In genomic region chr12:45296046-45296586, GRCh38 we compare ENCODE assay signal across 15 cellular contexts.
DNase-seq lines count a peak whose midpoint lies in the region; ATAC-seq, FAIRE-seq and TF ChIP-seq lines count a peak whose summit lies in the region.
"Had no signal": no experiment of that assay in that cellular context is flagged by ENCODE, and none has a peak within 500 bp of the region (broad histone marks: within the 10 kb centered on the region; RNA-seq: fewer than 3 reads in every experiment).

No MANE protein-coding gene starts in this region.

- no peak overlapping the region for H3K4me3 Mint-ChIP-seq in astrocyte (ENCODE audit: unreplicated experiment)
- H3K4me3 Mint-ChIP-seq in chondrocyte (ENCODE audit: unreplicated experiment) = no peak overlapping the region

- H3K27ac Mint-ChIP-seq in astrocyte (ENCODE audit: unreplicated experiment) = no peak overlapping the region
- H3K27ac Mint-ChIP-seq in chondrocyte (ENCODE audit: unreplicated experiment) = no peak overlapping the region

- 79% methylated on average over 7 of the region's 7 CpGs for WGBS in HepG2 (ENCODE audit: low lambda C conversion rate)

- peak; percentile 9 for FAIRE-seq in astrocyte (lab: Jason Lieb, UNC)
- no peak for FAIRE-seq in HepG2 (lab: Jason Lieb, UNC)
- FAIRE-seq: RCC 7860 had no signal

- H3K27me3 ChIP-seq in astrocyte (ENCODE audit: insufficient read depth, low read length) = no peaks in the 10 kb centered on the region
- H3K27me3 ChIP-seq in HepG2 (ENCODE audit: control insufficient read depth in 1 of 2, insufficient read depth in 2 of 2, low read length in 2 of 2) = no peaks in the 10 kb centered on the region
- H3K27me3 ChIP-seq in gastrocnemius medialis = no peaks in the 10 kb centered on the region

- TF ChIP-seq RAD21 in HepG2 (CRISPR knock-in tag; IDR thresholded peaks at IDR 0.05) = no peak

- CTCF ChIA-PET in HEK293 (lab: Yijun Ruan, JAX) = interaction anchor here (0.6 to 0.7 kb wide), 2 partner anchors 8 to 92 kb away, joined by 3 to 4 read pairs; no protein-coding TSS in a partner anchor
- CTCF ChIA-PET in HepG2 (lab: Yijun Ruan, JAX; ENCODE audit: low intra/inter-chr PET ratio, low total read pairs) = no interaction called here

- TF ChIP-seq POLR2A in HepG2 (IDR thresholded peaks at IDR 0.05; ENCODE audit: insufficient read depth in 1 of 2, low read depth in 2 of 2, low read length in 2 of 2) (no peak), gastrocnemius medialis (IDR thresholded peaks at IDR 0.05) (no peak)

- H2AFZ ChIP-seq in astrocyte (ENCODE audit: low read depth, low read length) (no peak overlapping the region), HepG2 (ENCODE audit: low read length) (no peak overlapping the region)

- TF ChIP-seq EP300 in HepG2 (IDR thresholded peaks at IDR 0.05; ENCODE audit: low read depth in 2 of 2, low read length in 2 of 2) (no peak), HepG2 (CRISPR knock-in tag; IDR thresholded peaks at IDR 0.05; ENCODE audit: borderline replicate concordance) (no peak)

- no peak overlapping the region for H3K9ac ChIP-seq in astrocyte (ENCODE audit: low read length)
- no peak overlapping the region for H3K9ac ChIP-seq in HepG2 (ENCODE audit: insufficient read depth, low read depth, low read length)

- H3K9me3 Mint-ChIP-seq in astrocyte (ENCODE audit: unreplicated experiment) (no peaks in the 10 kb centered on the region), chondrocyte (ENCODE audit: low read depth) (no peaks in the 10 kb centered on the region)

- H3K27me3 Mint-ChIP-seq in astrocyte (ENCODE audit: low read depth, unreplicated experiment) = no peaks in the 10 kb centered on the region
- no peaks in the 10 kb centered on the region for H3K27me3 Mint-ChIP-seq in chondrocyte (ENCODE audit: low read depth)

- H3K79me2 ChIP-seq in astrocyte (ENCODE audit: insufficient read depth, low read length) (peaks cover 61% of the 10 kb centered on the region), HepG2 (ENCODE audit: insufficient read depth, low read length) (peaks cover 5% of the 10 kb centered on the region)

- H3K27ac ChIP-seq in HEK293 (ENCODE audit: extremely low read depth, low read depth, low read length) (no peak overlapping the region), astrocyte (ENCODE audit: low read depth, low read length) (no peak overlapping the region), HepG2 (ENCODE audit: extremely low read length, insufficient read depth, low read length) (no peak overlapping the region), gastrocnemius medialis (peak overlapping the region; percentile 65 to 93 (median 90))

- H4K20me1 ChIP-seq in astrocyte (ENCODE audit: insufficient read depth, low read length) (peaks cover 5% of the 10 kb centered on the region), HepG2 (ENCODE audit: insufficient read depth, low read length) (peaks cover 3% of the 10 kb centered on the region; the same call in 1 of the 2 replicates)

- POLR2A ChIA-PET in HEK293 (lab: Yijun Ruan, JAX) = no interaction called here
- POLR2A ChIA-PET in HepG2 (lab: Yijun Ruan, JAX) = no interaction called here

- intact Hi-C loops in HepG2 (cut with micrococcal nuclease; ENCODE audit: unreplicated experiment) = no loop called here
- intact Hi-C loops in gastrocnemius medialis (cut with DNase I; ENCODE audit: low total_unique reads) = loop anchor here (5.0 kb wide), 1 partner anchor 41 kb away; no protein-coding TSS in a partner anchor

- no peak for TF ChIP-seq CTCF in HEK293 (tag by site-specific recombination; IDR thresholded peaks at IDR 0.05)
- TF ChIP-seq CTCF in astrocyte (IDR thresholded peaks at IDR 0.05; ENCODE audit: insufficient read depth, low read depth, low read length) = no peak
- no peak for TF ChIP-seq CTCF in HepG2 (CRISPR knock-in tag; IDR thresholded peaks at IDR 0.05)
- no peak for TF ChIP-seq CTCF in gastrocnemius medialis (IDR thresholded peaks at IDR 0.05 in 4 of 5, conservative IDR thresholded peaks at IDR 0.05 in 1 of 5)
- no peak for TF ChIP-seq CTCF in chondrocyte (IDR thresholded peaks at IDR 0.05)

- BruUV-seq in HepG2 (replicated peaks; lab: Mats Ljungman, UMichigan) = no TSS peak

- H3K4me1 ChIP-seq in HEK293 (ENCODE audit: control insufficient read depth, insufficient read depth, low read length) (peaks cover 31% of the 10 kb centered on the region), astrocyte (ENCODE audit: insufficient read depth, low read length) (peaks cover 10% of the 10 kb centered on the region), HepG2 (ENCODE audit: insufficient read depth, low read length) (no peaks in the 10 kb centered on the region), gastrocnemius medialis (peaks cover 69 to 70% of the 10 kb centered on the region in 2 donors)

- no peak for DNase-seq in astrocyte (ENCODE audit: low read depth)
- peak; percentile 15 for DNase-seq in HepG2 (ENCODE audit: low spot score)
- DNase-seq in gastrocnemius medialis = no peak
- no peak for DNase-seq in effector CD8-positive, alpha-beta T cell (lab: John Stamatoyannopoulos, UW)
- DNase-seq in DMS 273 (lab: John Stamatoyannopoulos, UW; ENCODE audit: unreplicated experiment) = no peak
- DNase-seq in chondrocyte (ENCODE audit: low spot score) = no peak
- DNase-seq: COR-L47, H7, NCI-H1436 treated with DMSO at 0.1 percent for 48 hours, NCI-H2081, NCI-H510A treated with DMSO at 0.1 percent for 48 hours, Right ventricle myocardium superior had no signal

- in situ Hi-C loops in HepG2 (cut with HindIII; ENCODE audit: extremely low pct_ligation_motif_present, low pct_unique_long_range_greater_than_20kb) = no loop called here
- in situ Hi-C loops in gastrocnemius medialis (cut with MboI; ENCODE audit: low sequenced_read_pairs in 4 of 4) = no loop called here

- peaks cover 6% of the 10 kb centered on the region for H3K36me3 Mint-ChIP-seq in astrocyte (ENCODE audit: low read depth, unreplicated experiment)
- no peaks in the 10 kb centered on the region for H3K36me3 Mint-ChIP-seq in chondrocyte (ENCODE audit: low read depth)

- H3K36me3 ChIP-seq in HEK293 (ENCODE audit: control insufficient read depth in 2 of 2, insufficient read depth in 1 of 2, low read length in 2 of 2) = no peaks in the 10 kb centered on the region
- no peaks in the 10 kb centered on the region for H3K36me3 ChIP-seq in astrocyte (ENCODE audit: insufficient read depth, low read length)
- no peaks in the 10 kb centered on the region for H3K36me3 ChIP-seq in HepG2 (replicated peaks in 1 of 2; ENCODE audit: control insufficient read depth in 1 of 2, insufficient read depth in 2 of 2, low read length in 2 of 2)
- no peaks in the 10 kb centered on the region for H3K36me3 ChIP-seq in gastrocnemius medialis

- H3K9me3 ChIP-seq in HEK293 (ENCODE audit: control insufficient read depth, insufficient read depth, low read depth, low read length) (no peaks in the 10 kb centered on the region), astrocyte (ENCODE audit: insufficient read depth, low read depth, low read length) (no peaks in the 10 kb centered on the region), HepG2 (ENCODE audit: low read length) (no peaks in the 10 kb centered on the region), gastrocnemius medialis (no peaks in the 10 kb centered on the region)

- H3K4me3 ChIP-seq in HEK293 (ENCODE audit: low read depth, low read length) = no peak overlapping the region
- H3K4me3 ChIP-seq in astrocyte (ENCODE audit: insufficient read depth, low read depth, low read length) = no peak overlapping the region
- H3K4me3 ChIP-seq in HepG2 (replicated peaks in 1 of 3; ENCODE audit: insufficient read depth in 1 of 3, low read depth in 2 of 3, low read length in 3 of 3) = no peak overlapping the region
- no peak overlapping the region for H3K4me3 ChIP-seq in gastrocnemius medialis
- H3K4me3 ChIP-seq: SK-N-MC had no signal

- H3K4me1 Mint-ChIP-seq in astrocyte (ENCODE audit: low read depth, unreplicated experiment) (peaks cover 25% of the 10 kb centered on the region), chondrocyte (ENCODE audit: low read depth) (peaks cover 27% of the 10 kb centered on the region)

- ATAC-seq in HepG2 (no peak), gastrocnemius medialis (no peak)

- no peak overlapping the region for H3K4me2 ChIP-seq in astrocyte (ENCODE audit: low read length)
- no peak overlapping the region for H3K4me2 ChIP-seq in HepG2 (ENCODE audit: low read depth, low read length)

TF ChIP-seq in HEK293, 187 proteins besides CTCF, POLR2A, EP300 and RAD21 (continues in another document):
- peak; percentile 18; the same call in 1 of the 2 replicates for TF ChIP-seq FEZF1 (tag by site-specific recombination; IDR thresholded peaks at IDR 0.05)

TF ChIP-seq in HepG2, 621 proteins besides CTCF, POLR2A, EP300 and RAD21 (continues in another document):
- TF ChIP-seq U2AF2 (IDR thresholded peaks at IDR 0.05; ENCODE audit: low read depth, low read length) (no peak), STAG1 (CRISPR knock-in tag; IDR thresholded peaks at IDR 0.05) (no peak), IKZF5 (CRISPR knock-in tag; IDR thresholded peaks at IDR 0.05) (no peak), ATF4 (CRISPR knock-in tag; IDR thresholded peaks at IDR 0.05) (no peak), ZNF616 (CRISPR knock-in tag; IDR thresholded peaks at IDR 0.05; ENCODE audit: low read depth) (no peak), HCFC1 (IDR thresholded peaks at IDR 0.05; ENCODE audit: low read depth, low read length) (no peak), MXD3 (CRISPR knock-in tag; IDR thresholded peaks at IDR 0.05) (no peak), MIER2 (CRISPR knock-in tag; IDR thresholded peaks at IDR 0.05) (no peak), SRSF9 (IDR thresholded peaks at IDR 0.05; ENCODE audit: borderline replicate concordance, insufficient read depth, low read depth, low read length, poor library complexity, severe bottlenecking) (no peak), CBFB (CRISPR knock-in tag; IDR thresholded peaks at IDR 0.05) (no peak)

Comparison
In these comparisons a context has a peak if more than half of its experiments do, and no peak if none do; other contexts are left out.
1. H3K27ac ChIP-seq: peak in gastrocnemius medialis (4 of 4); none in HEK293 (single experiment), astrocyte (single experiment) and HepG2 (single experiment).
2. Of the 63 proteins assayed by ChIP-seq in both HepG2 and HEK293: peak only in HepG2: none; only in HEK293: ZNF362, ZNF580 and ZNF629; in both: none; in neither: 60.